14 cellular contexts compared by ENCODE assay signal in genomic region chr20:58945967-58946631, GRCh38.
"Had no signal": no experiment of that assay in that cellular context is flagged by ENCODE, and none has a peak within 500 bp of the region (broad histone marks: within the 10 kb centered on the region; RNA-seq: fewer than 3 reads in every experiment).

No MANE protein-coding gene starts in this region.

- H3K4me1 Mint-ChIP-seq: activated CD4-positive, alpha-beta memory T cell treated with anti-CD3 and anti-CD28 coated beads, Interleukin-2, amount 10 ng/mL, durations not matched to agents 7 days and 5 days; naive thymus-derived CD8-positive, alpha-beta T cell; stimulated activated effector memory CD8-positive, alpha-beta T cell treated with anti-CD3 and anti-CD28 coated beads, Interleukin-12 subunit alpha, Interleukin-12 subunit beta, amount 100 ng/mL, for 72 hours; WTC11 had no signal

- H3K27me3 ChIP-seq: left lung, tibial nerve, uterus had no signal

- ATAC-seq: esophagus mucosa; left lung; mucosa of descending colon; naive thymus-derived CD8-positive, alpha-beta T cell; stimulated activated effector memory CD8-positive, alpha-beta T cell treated with anti-CD3 and anti-CD28 coated beads, Interleukin-12 subunit alpha, Interleukin-12 subunit beta, amount 100 ng/mL, for 72 hours; WTC11 had no signal

- H3K36me3 Mint-ChIP-seq: naive thymus-derived CD8-positive, alpha-beta T cell; stimulated activated effector memory CD8-positive, alpha-beta T cell treated with anti-CD3 and anti-CD28 coated beads, Interleukin-12 subunit alpha, Interleukin-12 subunit beta, amount 100 ng/mL, for 72 hours; WTC11 had no signal

- H3K9me3 Mint-ChIP-seq: activated CD4-positive, alpha-beta memory T cell treated with anti-CD3 and anti-CD28 coated beads, Interleukin-2, amount 10 ng/mL, durations not matched to agents 7 days and 5 days; activated T-cell treated with anti-CD3 and anti-CD28 coated beads, Interleukin-2, amount 50 U/mL, for 24 hours; naive thymus-derived CD8-positive, alpha-beta T cell; stimulated activated effector memory CD8-positive, alpha-beta T cell treated with anti-CD3 and anti-CD28 coated beads, Interleukin-12 subunit alpha, Interleukin-12 subunit beta, amount 100 ng/mL, for 72 hours; WTC11 had no signal

- DNase-seq: activated CD4-positive, alpha-beta memory T cell treated with anti-CD3 and anti-CD28 coated beads, Interleukin-2, amount 10 ng/mL, durations not matched to agents 7 days and 5 days; activated CD4-positive, alpha-beta T cell treated with anti-CD3 and anti-CD28 coated beads for 4 hours; activated naive CD4-positive, alpha-beta T cell treated with anti-CD3 and anti-CD28 coated beads, Interleukin-2, amount 50 U/mL, for 16 hours; activated T-cell treated with anti-CD3 and anti-CD28 coated beads, Interleukin-2, amount 50 U/mL, for 24 hours; hippocampal formation; left lung; mammary epithelial cell; mucosa of descending colon; naive thymus-derived CD8-positive, alpha-beta T cell; uterus had no signal

- H3K27ac Mint-ChIP-seq: activated CD4-positive, alpha-beta memory T cell treated with anti-CD3 and anti-CD28 coated beads, Interleukin-2, amount 10 ng/mL, durations not matched to agents 7 days and 5 days; activated T-cell treated with anti-CD3 and anti-CD28 coated beads, Interleukin-2, amount 50 U/mL, for 24 hours; stimulated activated effector memory CD8-positive, alpha-beta T cell treated with anti-CD3 and anti-CD28 coated beads, Interleukin-12 subunit alpha, Interleukin-12 subunit beta, amount 100 ng/mL, for 72 hours; WTC11 had no signal

- H3K4me3 Mint-ChIP-seq: activated CD4-positive, alpha-beta memory T cell treated with anti-CD3 and anti-CD28 coated beads, Interleukin-2, amount 10 ng/mL, durations not matched to agents 7 days and 5 days; activated T-cell treated with anti-CD3 and anti-CD28 coated beads, Interleukin-2, amount 50 U/mL, for 24 hours; naive thymus-derived CD8-positive, alpha-beta T cell; stimulated activated effector memory CD8-positive, alpha-beta T cell treated with anti-CD3 and anti-CD28 coated beads, Interleukin-12 subunit alpha, Interleukin-12 subunit beta, amount 100 ng/mL, for 72 hours; WTC11 had no signal

- H3K27ac ChIP-seq: left lung, tibial nerve, uterus had no signal

- H3K9me3 ChIP-seq: left lung, mucosa of descending colon, tibial nerve, uterus had no signal
